Comparison of ENCODE assay signal across 1 cellular context in the genomic region with DNA sequence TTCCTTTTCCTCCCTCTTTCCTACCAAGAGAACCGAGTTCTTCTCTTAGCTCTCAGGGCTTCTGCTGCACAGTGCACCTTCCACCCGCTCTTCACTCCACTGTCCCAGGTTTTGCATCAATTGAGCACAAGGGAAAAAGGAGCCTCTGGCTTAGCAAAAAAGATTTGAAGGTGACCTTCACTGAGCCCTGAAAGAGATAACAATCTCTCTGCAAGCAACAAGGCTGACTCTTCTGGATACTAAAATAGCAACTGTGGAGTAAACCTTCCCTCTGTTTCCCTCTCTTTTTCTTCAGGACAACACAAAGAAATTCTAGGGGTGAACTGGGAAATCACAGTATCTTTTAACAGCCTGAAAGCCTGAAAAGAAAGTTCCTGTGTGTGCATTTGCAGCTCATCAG.
TF ChIP-seq lines count a peak whose summit lies in the region.

No MANE protein-coding gene starts in this region.

TF ChIP-seq in SK-N-SH treated with all-trans-retinoic acid at 6 μM for 48 hours, 23 proteins besides CTCF, POLR2A, EP300 and RAD21 (continued from another document):
- TF ChIP-seq, protein P1, sequence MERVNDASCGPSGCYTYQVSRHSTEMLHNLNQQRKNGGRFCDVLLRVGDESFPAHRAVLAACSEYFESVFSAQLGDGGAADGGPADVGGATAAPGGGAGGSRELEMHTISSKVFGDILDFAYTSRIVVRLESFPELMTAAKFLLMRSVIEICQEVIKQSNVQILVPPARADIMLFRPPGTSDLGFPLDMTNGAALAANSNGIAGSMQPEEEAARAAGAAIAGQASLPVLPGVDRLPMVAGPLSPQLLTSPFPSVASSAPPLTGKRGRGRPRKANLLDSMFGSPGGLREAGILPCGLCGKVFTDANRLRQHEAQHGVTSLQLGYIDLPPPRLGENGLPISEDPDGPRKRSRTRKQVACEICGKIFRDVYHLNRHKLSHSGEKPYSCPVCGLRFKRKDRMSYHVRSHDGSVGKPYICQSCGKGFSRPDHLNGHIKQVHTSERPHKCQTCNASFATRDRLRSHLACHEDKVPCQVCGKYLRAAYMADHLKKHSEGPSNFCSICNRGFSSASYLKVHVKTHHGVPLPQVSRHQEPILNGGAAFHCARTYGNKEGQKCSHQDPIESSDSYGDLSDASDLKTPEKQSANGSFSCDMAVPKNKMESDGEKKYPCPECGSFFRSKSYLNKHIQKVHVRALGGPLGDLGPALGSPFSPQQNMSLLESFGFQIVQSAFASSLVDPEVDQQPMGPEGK (CRISPR knock-in tag; IDR thresholded peaks at IDR 0.05; ENCODE audit: borderline replicate concordance): no peak
- TF ChIP-seq, protein P2, sequence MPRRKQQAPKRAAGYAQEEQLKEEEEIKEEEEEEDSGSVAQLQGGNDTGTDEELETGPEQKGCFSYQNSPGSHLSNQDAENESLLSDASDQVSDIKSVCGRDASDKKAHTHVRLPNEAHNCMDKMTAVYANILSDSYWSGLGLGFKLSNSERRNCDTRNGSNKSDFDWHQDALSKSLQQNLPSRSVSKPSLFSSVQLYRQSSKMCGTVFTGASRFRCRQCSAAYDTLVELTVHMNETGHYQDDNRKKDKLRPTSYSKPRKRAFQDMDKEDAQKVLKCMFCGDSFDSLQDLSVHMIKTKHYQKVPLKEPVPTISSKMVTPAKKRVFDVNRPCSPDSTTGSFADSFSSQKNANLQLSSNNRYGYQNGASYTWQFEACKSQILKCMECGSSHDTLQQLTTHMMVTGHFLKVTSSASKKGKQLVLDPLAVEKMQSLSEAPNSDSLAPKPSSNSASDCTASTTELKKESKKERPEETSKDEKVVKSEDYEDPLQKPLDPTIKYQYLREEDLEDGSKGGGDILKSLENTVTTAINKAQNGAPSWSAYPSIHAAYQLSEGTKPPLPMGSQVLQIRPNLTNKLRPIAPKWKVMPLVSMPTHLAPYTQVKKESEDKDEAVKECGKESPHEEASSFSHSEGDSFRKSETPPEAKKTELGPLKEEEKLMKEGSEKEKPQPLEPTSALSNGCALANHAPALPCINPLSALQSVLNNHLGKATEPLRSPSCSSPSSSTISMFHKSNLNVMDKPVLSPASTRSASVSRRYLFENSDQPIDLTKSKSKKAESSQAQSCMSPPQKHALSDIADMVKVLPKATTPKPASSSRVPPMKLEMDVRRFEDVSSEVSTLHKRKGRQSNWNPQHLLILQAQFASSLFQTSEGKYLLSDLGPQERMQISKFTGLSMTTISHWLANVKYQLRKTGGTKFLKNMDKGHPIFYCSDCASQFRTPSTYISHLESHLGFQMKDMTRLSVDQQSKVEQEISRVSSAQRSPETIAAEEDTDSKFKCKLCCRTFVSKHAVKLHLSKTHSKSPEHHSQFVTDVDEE (CRISPR knock-in tag; IDR thresholded peaks at IDR 0.05): no peak
- TF ChIP-seq, protein P3, sequence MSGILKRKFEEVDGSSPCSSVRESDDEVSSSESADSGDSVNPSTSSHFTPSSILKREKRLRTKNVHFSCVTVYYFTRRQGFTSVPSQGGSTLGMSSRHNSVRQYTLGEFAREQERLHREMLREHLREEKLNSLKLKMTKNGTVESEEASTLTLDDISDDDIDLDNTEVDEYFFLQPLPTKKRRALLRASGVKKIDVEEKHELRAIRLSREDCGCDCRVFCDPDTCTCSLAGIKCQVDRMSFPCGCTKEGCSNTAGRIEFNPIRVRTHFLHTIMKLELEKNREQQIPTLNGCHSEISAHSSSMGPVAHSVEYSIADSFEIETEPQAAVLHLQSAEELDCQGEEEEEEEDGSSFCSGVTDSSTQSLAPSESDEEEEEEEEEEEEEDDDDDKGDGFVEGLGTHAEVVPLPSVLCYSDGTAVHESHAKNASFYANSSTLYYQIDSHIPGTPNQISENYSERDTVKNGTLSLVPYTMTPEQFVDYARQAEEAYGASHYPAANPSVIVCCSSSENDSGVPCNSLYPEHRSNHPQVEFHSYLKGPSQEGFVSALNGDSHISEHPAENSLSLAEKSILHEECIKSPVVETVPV (CRISPR knock-in tag; IDR thresholded peaks at IDR 0.05): no peak
- no peak for TF ChIP-seq SNAI2 (CRISPR knock-in tag; IDR thresholded peaks at IDR 0.05)
